In genomic region chr17:60372790-60373483, GRCh38 we compare ENCODE assay signal across 14 cellular contexts. TPM values are rescaled to one million over a fixed set of nuclear protein-coding genes. Genes with fewer than 3 reads are reported as not detected.
A peak's percentile ranks its signal among the peaks of the same experiment; 100 is the strongest.
DNase-seq lines count a peak whose midpoint lies in the region; ATAC-seq, FAIRE-seq and TF ChIP-seq lines count a peak whose summit lies in the region.
"Had no signal": no experiment of that assay in that cellular context is flagged by ENCODE, and none has a peak within 500 bp of the region (broad histone marks: within the 10 kb centered on the region; RNA-seq: fewer than 3 reads in every experiment).

No MANE protein-coding gene starts in this region.

- FAIRE-seq in A549 (lab: Jason Lieb, UNC): no peak
- FAIRE-seq: H1 had no signal

- H3K79me2 ChIP-seq in GM23338 (replicated peaks; ENCODE audit: insufficient read depth): peaks cover 97% of the 10 kb centered on the region

- no peaks in the 10 kb centered on the region for H3K9me2 ChIP-seq in GM23338 (ENCODE audit: insufficient read depth)

- H3K4me3 ChIP-seq in A549: no peak overlapping the region
- H3K4me3 ChIP-seq in GM23338: no peak overlapping the region
- no peak overlapping the region for H3K4me3 ChIP-seq in RWPE2 (ENCODE audit: severe bottlenecking)
- no peak overlapping the region for H3K4me3 ChIP-seq in fibroblast of villous mesenchyme (ENCODE audit: low read depth, low read length)

- 74% methylated on average over 6 of the region's 6 CpGs for WGBS in A549 (ENCODE audit: missing lambda C conversion rate)

- H3K27ac Mint-ChIP-seq in GM23338: peak overlapping the region; percentile 92

- H3K36me3 Mint-ChIP-seq in GM23338 (ENCODE audit: low read depth): peaks cover 8% of the 10 kb centered on the region; the same call in 2 of the 3 replicates
- H3K36me3 Mint-ChIP-seq: natural killer cell had no signal

- H2AFZ ChIP-seq in GM23338: no peak overlapping the region

- DNase-seq in A549 (ENCODE audit: low read depth in 1 of 2, low spot score in 1 of 2) (peak; percentile 45 to 48), GM23338 (ENCODE audit: low spot score) (no peak), RWPE2 (ENCODE audit: low spot score) (no peak), fibroblast of villous mesenchyme (ENCODE audit: low read depth) (peak; percentile 52), dedifferentiated amniotic fluid mesenchymal stem cell (ENCODE audit: extremely low spot score) (no peak), NCI-H748 (lab: John Stamatoyannopoulos, UW; ENCODE audit: unreplicated experiment) (no peak)
- DNase-seq: COR-L47, natural killer cell, NCI-H2029 treated with DMSO at 0.1 percent for 48 hours had no signal

- no peak for TF ChIP-seq EP300 in A549 (IDR thresholded peaks at IDR 0.05)

- H3K4me1 Mint-ChIP-seq in GM23338: peaks cover 22% of the 10 kb centered on the region

- no peaks in the 10 kb centered on the region for H3K27me3 Mint-ChIP-seq in GM23338 (ENCODE audit: insufficient read depth, low read depth, poor library complexity)

- H3F3A ChIP-seq in GM23338 (replicated peaks; ENCODE audit: low read depth): no peaks in the 10 kb centered on the region

- H3K9me3 Mint-ChIP-seq in GM23338: no peaks in the 10 kb centered on the region
- H3K9me3 Mint-ChIP-seq: natural killer cell had no signal

- CTCF ChIA-PET in A549 (lab: Yijun Ruan, JAX): interaction anchor here (0.6 to 2.7 kb wide), 9 partner anchors 9 to 286 kb away, joined by 3 to 9 read pairs (median 3); no protein-coding TSS in a partner anchor

- ATAC-seq in A549 (peak; percentile 98 to 99), GM23338 (peak; percentile 61), RWPE2 (ENCODE audit: low read depth) (peak; percentile 100), GM21786 (IDR thresholded peaks at IDR 0.05; ENCODE audit: unreplicated experiment) (no peak), HG03039 (IDR thresholded peaks at IDR 0.05; ENCODE audit: unreplicated experiment) (no peak)

- H3K27me3 ChIP-seq in GM23338 (ENCODE audit: insufficient read depth) (no peaks in the 10 kb centered on the region), RWPE2 (ENCODE audit: insufficient read depth, poor library complexity, severe bottlenecking) (no peaks in the 10 kb centered on the region)

- H3K27ac ChIP-seq in A549 (peak overlapping the region in 1 of 2 experiments; percentile 57; a peak in 2 of 6 replicates), GM23338 (ENCODE audit: low read depth) (peak overlapping the region; percentile 89), RWPE2 (ENCODE audit: poor library complexity, severe bottlenecking) (peak overlapping the region; percentile 80)

- no peaks in the 10 kb centered on the region for H3K36me3 ChIP-seq in GM23338 (ENCODE audit: insufficient read depth)
- peaks cover 12% of the 10 kb centered on the region; the same call in 1 of the 2 replicates for H3K36me3 ChIP-seq in RWPE2 (ENCODE audit: low read depth)

- H4K20me1 ChIP-seq in GM23338 (replicated peaks; ENCODE audit: insufficient read depth): peaks cover 49% of the 10 kb centered on the region

- H3K4me2 ChIP-seq in A549: peak overlapping the region; percentile 49
- peak overlapping the region; percentile 53 for H3K4me2 ChIP-seq in GM23338

- POLR2A ChIA-PET in A549 (lab: Yijun Ruan, JAX): interaction anchor here (0.7 to 1.9 kb wide), 2 partner anchors 19 to 22 kb away, joined by 4 to 16 read pairs; partner anchors contain the start of gene USP32

- no peak overlapping the region for H3K4me3 Mint-ChIP-seq in GM23338
- H3K4me3 Mint-ChIP-seq: natural killer cell had no signal

- TF ChIP-seq POLR2A in A549 (IDR thresholded peaks at IDR 0.05; ENCODE audit: low read length): no peak

- TF ChIP-seq CTCF in A549 (IDR thresholded peaks at IDR 0.05) (no peak), GM23338 (conservative IDR thresholded peaks at IDR 0.05; ENCODE audit: low read depth in 2 of 2) (no peak), RWPE2 (IDR thresholded peaks at IDR 0.05; ENCODE audit: poor library complexity, severe bottlenecking) (no peak), fibroblast of villous mesenchyme (IDR thresholded peaks at IDR 0.05; ENCODE audit: insufficient read depth, low read depth, low read length) (no peak)

- H3K9me3 ChIP-seq in A549 (no peaks in the 10 kb centered on the region), RWPE2 (ENCODE audit: severe bottlenecking) (no peaks in the 10 kb centered on the region)

- H3K4me1 ChIP-seq in A549: peaks cover 21% of the 10 kb centered on the region
- H3K4me1 ChIP-seq in GM23338 (ENCODE audit: insufficient read depth): peaks cover 31% of the 10 kb centered on the region
- H3K4me1 ChIP-seq in RWPE2 (ENCODE audit: insufficient read depth, poor library complexity, severe bottlenecking): peaks cover 24% of the 10 kb centered on the region

- TF ChIP-seq RAD21 in A549 (conservative IDR thresholded peaks at IDR 0.05 in 1 of 2, IDR thresholded peaks at IDR 0.05 in 1 of 2): no peak

TF ChIP-seq in A549, 52 proteins besides CTCF, POLR2A, EP300 and RAD21:
- 0 out of 2 replicates have a peak, but pooled peaks have one; percentile 33 for TF ChIP-seq FOSL2 (IDR thresholded peaks at IDR 0.05)
- peak; percentile 49; the same call in 1 of the 2 replicates for TF ChIP-seq FOSL2 (CRISPR knock-in tag; IDR thresholded peaks at IDR 0.05)
- 0 out of 2 replicates have a peak, but pooled peaks have one; percentile 27 for TF ChIP-seq JUNB (IDR thresholded peaks at IDR 0.05)
- no peak for TF ChIP-seq BHLHE40 (IDR thresholded peaks at IDR 0.05; ENCODE audit: low read depth, low read length)

TF ChIP-seq in GM23338, 12 proteins besides CTCF, POLR2A, EP300 and RAD21 (continues in another document):
- no peak for TF ChIP-seq EZH2 (IDR thresholded peaks at IDR 0.05; ENCODE audit: low read depth, unreplicated experiment)

RNA-seq across cellular contexts. Expression of gene USP32, which starts 19.0 kb away (rescaled TPM):
- 52.2 and 70.6 TPM in 2 replicates for polyA plus RNA-seq in A549 (2011; rRNA removed)
- polyA plus RNA-seq in A549 (2012; cell fraction: cytosol; rRNA removed): 14.0 and 14.6 TPM in 2 replicates
- polyA plus RNA-seq in A549 (2012; cell fraction: nucleus; rRNA removed): 8.7 and 11.6 TPM in 2 replicates
- polyA plus RNA-seq in A549 (2017; fragmentation: RNase III; extraction: RNeasy Plus Mini Kit Qiagen cat#74134 plus additional on column Dnase treatment): 33.5 to 35.7 TPM (median 35.4 TPM) in 3 replicates
- polyA minus RNA-seq in A549 (2011; rRNA and poly(A)+ RNA removed): 51.7 and 54.5 TPM in 2 replicates
- total RNA-seq in GM23338 (2014; rRNA removed; shearing (Covaris generic)): 124 and 129 TPM in 2 replicates
- polyA plus RNA-seq in GM23338 (2016; fragmentation: Nextera tagmentation; extraction: Ambion mirVana): 43.6 and 44.3 TPM in 2 replicates
- total RNA-seq in fibroblast of villous mesenchyme: 78.9 and 95.4 TPM in 2 replicates

RNA-seq across cellular contexts. Expression of gene CHCT1, which starts 49.4 kb away (rescaled TPM):
- polyA plus RNA-seq in A549 (2011; rRNA removed) (0.10 and 0.26 TPM in 2 replicates), A549 (2017; fragmentation: RNase III; extraction: RNeasy Plus Mini Kit Qiagen cat#74134 plus additional on column Dnase treatment) (0.10 TPM in 1 of 3 replicates, not detected in the others), GM23338 (2016; fragmentation: Nextera tagmentation; extraction: Ambion mirVana) (0.61 TPM in 1 of 2 replicates, not detected in the other)
- 0.04 TPM in 1 of 2 replicates, not detected in the other for polyA plus RNA-seq in A549 (2012; cell fraction: cytosol; rRNA removed)
- not detected in 2 replicates for polyA plus RNA-seq in A549 (2012; cell fraction: nucleus; rRNA removed)
- not detected in 2 replicates for polyA minus RNA-seq in A549 (2011; rRNA and poly(A)+ RNA removed)
- total RNA-seq in GM23338 (2014; rRNA removed; shearing (Covaris generic)): not detected in 2 replicates
- total RNA-seq in fibroblast of villous mesenchyme: not detected in 2 replicates
- total RNA-seq: H1, natural killer cell, SK-MEL-5, temporal lobe had no signal

Comparison
In these comparisons a context has a peak if more than half of its experiments do, and no peak if none do; other contexts are left out.
1. ATAC-seq: peak in A549 (2 of 2), GM23338 (single experiment) and RWPE2 (single experiment); none in GM21786 (single experiment) and HG03039 (single experiment).
2. DNase-seq: peak in A549 (2 of 2) and fibroblast of villous mesenchyme (single experiment); none in GM23338 (single experiment), RWPE2 (single experiment), dedifferentiated amniotic fluid mesenchymal stem cell (single experiment) and NCI-H748 (single experiment).